Comparison of ENCODE assay signal across 2 cellular contexts in the genomic region with DNA sequence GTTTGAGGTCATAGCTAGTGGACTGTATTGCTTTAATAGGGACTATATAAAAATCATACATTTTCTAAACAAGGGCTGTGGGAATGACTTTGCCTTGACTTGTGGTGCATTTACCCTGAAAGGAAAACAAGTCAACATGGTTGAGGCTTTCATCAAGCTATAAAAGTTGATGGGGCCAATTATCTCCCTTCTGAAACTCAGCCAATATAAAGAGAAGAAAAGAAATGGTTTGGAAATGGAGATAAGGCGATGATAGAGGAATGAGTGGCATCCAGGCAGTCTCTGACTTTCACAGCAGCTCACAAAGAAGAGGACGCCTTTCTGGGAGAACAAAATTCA.
TF ChIP-seq lines count a peak whose summit lies in the region.

No MANE protein-coding gene starts in this region.

TF ChIP-seq in HEK293, 187 proteins besides CTCF, POLR2A, EP300 and RAD21 (continued from another document and continues in another):
- TF ChIP-seq ZEB2 (tag by site-specific recombination; IDR thresholded peaks at IDR 0.05) = peak; percentile 73; the same call in 1 of the 2 replicates
- TF ChIP-seq OVOL3 (tag by site-specific recombination; IDR thresholded peaks at IDR 0.05) = peak; percentile 96; the same call in 1 of the 2 replicates
- peak; percentile 80 for TF ChIP-seq PRDM4 (tag by site-specific recombination; IDR thresholded peaks at IDR 0.05)
- peak; percentile 67; the same call in 1 of the 2 replicates for TF ChIP-seq ZNF24 (tag by site-specific recombination; IDR thresholded peaks at IDR 0.05)
- peak; percentile 60 for TF ChIP-seq YY1 (tag by site-specific recombination; IDR thresholded peaks at IDR 0.05)
- TF ChIP-seq ZNF426 (tag by site-specific recombination; IDR thresholded peaks at IDR 0.05) = no peak
- no peak for TF ChIP-seq ZNF585B (tag by site-specific recombination; IDR thresholded peaks at IDR 0.05)
- no peak for TF ChIP-seq ZNF692 (tag by site-specific recombination; IDR thresholded peaks at IDR 0.05)
- peak; percentile 81 for TF ChIP-seq GLI2 (tag by site-specific recombination; IDR thresholded peaks at IDR 0.05; ENCODE audit: borderline replicate concordance, low read depth)
- TF ChIP-seq IKZF3 (tag by site-specific recombination; IDR thresholded peaks at IDR 0.05) = peak; percentile 82
- TF ChIP-seq, protein P1, sequence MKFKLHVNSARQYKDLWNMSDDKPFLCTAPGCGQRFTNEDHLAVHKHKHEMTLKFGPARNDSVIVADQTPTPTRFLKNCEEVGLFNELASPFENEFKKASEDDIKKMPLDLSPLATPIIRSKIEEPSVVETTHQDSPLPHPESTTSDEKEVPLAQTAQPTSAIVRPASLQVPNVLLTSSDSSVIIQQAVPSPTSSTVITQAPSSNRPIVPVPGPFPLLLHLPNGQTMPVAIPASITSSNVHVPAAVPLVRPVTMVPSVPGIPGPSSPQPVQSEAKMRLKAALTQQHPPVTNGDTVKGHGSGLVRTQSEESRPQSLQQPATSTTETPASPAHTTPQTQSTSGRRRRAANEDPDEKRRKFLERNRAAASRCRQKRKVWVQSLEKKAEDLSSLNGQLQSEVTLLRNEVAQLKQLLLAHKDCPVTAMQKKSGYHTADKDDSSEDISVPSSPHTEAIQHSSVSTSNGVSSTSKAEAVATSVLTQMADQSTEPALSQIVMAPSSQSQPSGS (tag by site-specific recombination; IDR thresholded peaks at IDR 0.05; ENCODE audit: low read depth) = peak; percentile 44
- peak; percentile 96 for TF ChIP-seq TCF7L2 (IDR thresholded peaks at IDR 0.05; ENCODE audit: borderline replicate concordance, low read depth, low read length)
- peak; percentile 78 for TF ChIP-seq ZNF629 (tag by site-specific recombination; IDR thresholded peaks at IDR 0.05)
- peak; percentile 69; the same call in 1 of the 2 replicates for TF ChIP-seq SCRT1 (tag by site-specific recombination; IDR thresholded peaks at IDR 0.05; ENCODE audit: borderline replicate concordance)
- TF ChIP-seq ZBTB8A (tag by site-specific recombination; IDR thresholded peaks at IDR 0.05) = peak; percentile 52
- peak; percentile 97 for TF ChIP-seq FEZF1 (tag by site-specific recombination; IDR thresholded peaks at IDR 0.05)
- no peak for TF ChIP-seq ZNF623 (tag by site-specific recombination; IDR thresholded peaks at IDR 0.05)
- no peak for TF ChIP-seq ZNF791 (tag by site-specific recombination; IDR thresholded peaks at IDR 0.05)
- TF ChIP-seq INSM2 (tag by site-specific recombination; IDR thresholded peaks at IDR 0.05) = peak; percentile 50; the same call in 1 of the 2 replicates
- peak; percentile 78 for TF ChIP-seq ZNF513 (tag by site-specific recombination; IDR thresholded peaks at IDR 0.05)

TF ChIP-seq in HepG2, 621 proteins besides CTCF, POLR2A, EP300 and RAD21:
- TF ChIP-seq, protein P2, sequence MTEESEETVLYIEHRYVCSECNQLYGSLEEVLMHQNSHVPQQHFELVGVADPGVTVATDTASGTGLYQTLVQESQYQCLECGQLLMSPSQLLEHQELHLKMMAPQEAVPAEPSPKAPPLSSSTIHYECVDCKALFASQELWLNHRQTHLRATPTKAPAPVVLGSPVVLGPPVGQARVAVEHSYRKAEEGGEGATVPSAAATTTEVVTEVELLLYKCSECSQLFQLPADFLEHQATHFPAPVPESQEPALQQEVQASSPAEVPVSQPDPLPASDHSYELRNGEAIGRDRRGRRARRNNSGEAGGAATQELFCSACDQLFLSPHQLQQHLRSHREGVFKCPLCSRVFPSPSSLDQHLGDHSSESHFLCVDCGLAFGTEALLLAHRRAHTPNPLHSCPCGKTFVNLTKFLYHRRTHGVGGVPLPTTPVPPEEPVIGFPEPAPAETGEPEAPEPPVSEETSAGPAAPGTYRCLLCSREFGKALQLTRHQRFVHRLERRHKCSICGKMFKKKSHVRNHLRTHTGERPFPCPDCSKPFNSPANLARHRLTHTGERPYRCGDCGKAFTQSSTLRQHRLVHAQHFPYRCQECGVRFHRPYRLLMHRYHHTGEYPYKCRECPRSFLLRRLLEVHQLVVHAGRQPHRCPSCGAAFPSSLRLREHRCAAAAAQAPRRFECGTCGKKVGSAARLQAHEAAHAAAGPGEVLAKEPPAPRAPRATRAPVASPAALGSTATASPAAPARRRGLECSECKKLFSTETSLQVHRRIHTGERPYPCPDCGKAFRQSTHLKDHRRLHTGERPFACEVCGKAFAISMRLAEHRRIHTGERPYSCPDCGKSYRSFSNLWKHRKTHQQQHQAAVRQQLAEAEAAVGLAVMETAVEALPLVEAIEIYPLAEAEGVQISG (CRISPR knock-in tag; IDR thresholded peaks at IDR 0.05) = no peak
- TF ChIP-seq CCDC6 (CRISPR knock-in tag; IDR thresholded peaks at IDR 0.05) = no peak
- no peak for TF ChIP-seq ZNF317 (CRISPR knock-in tag; IDR thresholded peaks at IDR 0.05)
- TF ChIP-seq, protein P3, sequence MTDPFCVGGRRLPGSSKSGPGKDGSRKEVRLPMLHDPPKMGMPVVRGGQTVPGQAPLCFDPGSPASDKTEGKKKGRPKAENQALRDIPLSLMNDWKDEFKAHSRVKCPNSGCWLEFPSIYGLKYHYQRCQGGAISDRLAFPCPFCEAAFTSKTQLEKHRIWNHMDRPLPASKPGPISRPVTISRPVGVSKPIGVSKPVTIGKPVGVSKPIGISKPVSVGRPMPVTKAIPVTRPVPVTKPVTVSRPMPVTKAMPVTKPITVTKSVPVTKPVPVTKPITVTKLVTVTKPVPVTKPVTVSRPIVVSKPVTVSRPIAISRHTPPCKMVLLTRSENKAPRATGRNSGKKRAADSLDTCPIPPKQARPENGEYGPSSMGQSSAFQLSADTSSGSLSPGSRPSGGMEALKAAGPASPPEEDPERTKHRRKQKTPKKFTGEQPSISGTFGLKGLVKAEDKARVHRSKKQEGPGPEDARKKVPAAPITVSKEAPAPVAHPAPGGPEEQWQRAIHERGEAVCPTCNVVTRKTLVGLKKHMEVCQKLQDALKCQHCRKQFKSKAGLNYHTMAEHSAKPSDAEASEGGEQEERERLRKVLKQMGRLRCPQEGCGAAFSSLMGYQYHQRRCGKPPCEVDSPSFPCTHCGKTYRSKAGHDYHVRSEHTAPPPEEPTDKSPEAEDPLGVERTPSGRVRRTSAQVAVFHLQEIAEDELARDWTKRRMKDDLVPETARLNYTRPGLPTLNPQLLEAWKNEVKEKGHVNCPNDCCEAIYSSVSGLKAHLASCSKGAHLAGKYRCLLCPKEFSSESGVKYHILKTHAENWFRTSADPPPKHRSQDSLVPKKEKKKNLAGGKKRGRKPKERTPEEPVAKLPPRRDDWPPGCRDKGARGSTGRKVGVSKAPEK (CRISPR knock-in tag; IDR thresholded peaks at IDR 0.05; ENCODE audit: borderline replicate concordance) = no peak
- TF ChIP-seq, protein P4, sequence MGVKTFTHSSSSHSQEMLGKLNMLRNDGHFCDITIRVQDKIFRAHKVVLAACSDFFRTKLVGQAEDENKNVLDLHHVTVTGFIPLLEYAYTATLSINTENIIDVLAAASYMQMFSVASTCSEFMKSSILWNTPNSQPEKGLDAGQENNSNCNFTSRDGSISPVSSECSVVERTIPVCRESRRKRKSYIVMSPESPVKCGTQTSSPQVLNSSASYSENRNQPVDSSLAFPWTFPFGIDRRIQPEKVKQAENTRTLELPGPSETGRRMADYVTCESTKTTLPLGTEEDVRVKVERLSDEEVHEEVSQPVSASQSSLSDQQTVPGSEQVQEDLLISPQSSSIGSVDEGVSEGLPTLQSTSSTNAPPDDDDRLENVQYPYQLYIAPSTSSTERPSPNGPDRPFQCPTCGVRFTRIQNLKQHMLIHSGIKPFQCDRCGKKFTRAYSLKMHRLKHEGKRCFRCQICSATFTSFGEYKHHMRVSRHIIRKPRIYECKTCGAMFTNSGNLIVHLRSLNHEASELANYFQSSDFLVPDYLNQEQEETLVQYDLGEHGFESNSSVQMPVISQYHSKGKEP (CRISPR knock-in tag; IDR thresholded peaks at IDR 0.05) = no peak
- no peak for TF ChIP-seq TBX2 (CRISPR knock-in tag; IDR thresholded peaks at IDR 0.05; ENCODE audit: borderline replicate concordance)
- TF ChIP-seq, protein P5, sequence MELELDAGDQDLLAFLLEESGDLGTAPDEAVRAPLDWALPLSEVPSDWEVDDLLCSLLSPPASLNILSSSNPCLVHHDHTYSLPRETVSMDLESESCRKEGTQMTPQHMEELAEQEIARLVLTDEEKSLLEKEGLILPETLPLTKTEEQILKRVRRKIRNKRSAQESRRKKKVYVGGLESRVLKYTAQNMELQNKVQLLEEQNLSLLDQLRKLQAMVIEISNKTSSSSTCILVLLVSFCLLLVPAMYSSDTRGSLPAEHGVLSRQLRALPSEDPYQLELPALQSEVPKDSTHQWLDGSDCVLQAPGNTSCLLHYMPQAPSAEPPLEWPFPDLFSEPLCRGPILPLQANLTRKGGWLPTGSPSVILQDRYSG (CRISPR knock-in tag; IDR thresholded peaks at IDR 0.05) = no peak
- no peak for TF ChIP-seq GFI1 (CRISPR knock-in tag; IDR thresholded peaks at IDR 0.05; ENCODE audit: borderline replicate concordance)
